Comparison of ENCODE assay signal across 17 cellular contexts in genomic region chr14:68502196-68502595, GRCh38.
A peak's percentile ranks its signal among the peaks of the same experiment; 100 is the strongest.
DNase-seq lines count a peak whose midpoint lies in the region; ATAC-seq and TF ChIP-seq lines count a peak whose summit lies in the region.
"Had no signal": no experiment of that assay in that cellular context is flagged by ENCODE, and none has a peak within 500 bp of the region (broad histone marks: within the 10 kb centered on the region; RNA-seq: fewer than 3 reads in every experiment).

No MANE protein-coding gene starts in this region.

- no peaks in the 10 kb centered on the region for H3K9me3 ChIP-seq in OCI-LY7 (ENCODE audit: low read length)
- H3K9me3 ChIP-seq: BE2C had no signal

- H3K4me3 ChIP-seq in GM12865 (ENCODE audit: low read depth, low read length) (no peak overlapping the region), OCI-LY7 (ENCODE audit: low read depth, low read length, poor library complexity, severe bottlenecking) (no peak overlapping the region)
- H3K4me3 ChIP-seq: SK-N-MC had no signal

- ATAC-seq in GM21576 (IDR thresholded peaks at IDR 0.05; ENCODE audit: unreplicated experiment), result no peak
- ATAC-seq: Panc1 had no signal

- H3K27ac Mint-ChIP-seq in neural crest cell (ENCODE audit: unreplicated experiment), result peak overlapping the region; percentile 78
- peak overlapping the region; percentile 95 for H3K27ac Mint-ChIP-seq in type B pancreatic cell
- H3K27ac Mint-ChIP-seq in activated T-cell treated with anti-CD3 and anti-CD28 coated beads, Interleukin-2, amount 50 U/mL, for 24 hours, result no peak overlapping the region

- peak overlapping the region; percentile 56 for H3K4me3 Mint-ChIP-seq in neural crest cell
- peak overlapping the region; percentile 12 for H3K4me3 Mint-ChIP-seq in type B pancreatic cell
- no peak overlapping the region for H3K4me3 Mint-ChIP-seq in activated T-cell treated with anti-CD3 and anti-CD28 coated beads, Interleukin-2, amount 50 U/mL, for 24 hours
- H3K4me3 Mint-ChIP-seq: H9 had no signal

- BruUV-seq in OCI-LY7 (replicated peaks; lab: Mats Ljungman, UMichigan), result no TSS peak

- H3K9me2 ChIP-seq in OCI-LY7 (ENCODE audit: insufficient read depth, low read length), result no peaks in the 10 kb centered on the region

- POLR2A ChIA-PET in OCI-LY7 (lab: Charles Lee), result no interaction called here

- H2AFZ ChIP-seq in OCI-LY7 (ENCODE audit: low read length), result peak overlapping the region; percentile 30; the same call in 1 of the 2 replicates

- H3K79me2 ChIP-seq in OCI-LY7 (ENCODE audit: insufficient read depth, low read depth, low read length), result no peaks in the 10 kb centered on the region

- no peaks in the 10 kb centered on the region for H3K9me3 Mint-ChIP-seq in neural crest cell
- no peaks in the 10 kb centered on the region for H3K9me3 Mint-ChIP-seq in type B pancreatic cell
- H3K9me3 Mint-ChIP-seq in activated T-cell treated with anti-CD3 and anti-CD28 coated beads, Interleukin-2, amount 50 U/mL, for 24 hours, result no peaks in the 10 kb centered on the region
- H3K9me3 Mint-ChIP-seq: H9 had no signal

- no peak overlapping the region for H3K27ac ChIP-seq in OCI-LY7 (ENCODE audit: low read depth, low read length, poor library complexity, severe bottlenecking)
- H3K27ac ChIP-seq: SK-N-MC had no signal

- CTCF ChIA-PET in OCI-LY7 (lab: Charles Lee; ENCODE audit: unreplicated experiment), result no interaction called here

- peak overlapping the region; percentile 27 for H3K4me2 ChIP-seq in OCI-LY7 (ENCODE audit: low read length)

- H3K36me3 Mint-ChIP-seq in neural crest cell (ENCODE audit: low read depth) (no peaks in the 10 kb centered on the region), type B pancreatic cell (peaks cover 12% of the 10 kb centered on the region)
- H3K36me3 Mint-ChIP-seq in activated T-cell treated with anti-CD3 and anti-CD28 coated beads, Interleukin-2, amount 50 U/mL, for 24 hours (ENCODE audit: low read depth), result no peaks in the 10 kb centered on the region

- TF ChIP-seq CTCF in GM12865 (IDR thresholded peaks at IDR 0.05; ENCODE audit: insufficient read depth, low read depth, low read length, missing control alignments) (no peak), OCI-LY7 (conservative IDR thresholded peaks at IDR 0.05; ENCODE audit: low read length) (no peak), neural crest cell (conservative IDR thresholded peaks at IDR 0.05) (no peak), type B pancreatic cell (conservative IDR thresholded peaks at IDR 0.05) (no peak)

- H4K20me1 ChIP-seq in OCI-LY7 (ENCODE audit: insufficient read depth, low read length), result no peaks in the 10 kb centered on the region

- H3K4me1 Mint-ChIP-seq in neural crest cell, result peaks cover 90% of the 10 kb centered on the region
- peaks cover 68% of the 10 kb centered on the region for H3K4me1 Mint-ChIP-seq in type B pancreatic cell (ENCODE audit: unreplicated experiment)
- H3K4me1 Mint-ChIP-seq in activated T-cell treated with anti-CD3 and anti-CD28 coated beads, Interleukin-2, amount 50 U/mL, for 24 hours (ENCODE audit: low read depth), result peaks cover 47% of the 10 kb centered on the region

- H3K4me1 ChIP-seq in OCI-LY7 (ENCODE audit: insufficient read depth, low read length, poor library complexity, severe bottlenecking), result peaks cover 79% of the 10 kb centered on the region
- H3K4me1 ChIP-seq: BE2C had no signal

- intact Hi-C loops in OCI-LY7 (cut with micrococcal nuclease; ENCODE audit: unreplicated experiment), result no loop called here

- H3K27me3 Mint-ChIP-seq in neural crest cell (ENCODE audit: low read depth) (no peaks in the 10 kb centered on the region), type B pancreatic cell (no peaks in the 10 kb centered on the region)
- no peaks in the 10 kb centered on the region for H3K27me3 Mint-ChIP-seq in activated T-cell treated with anti-CD3 and anti-CD28 coated beads, Interleukin-2, amount 50 U/mL, for 24 hours

- H3K36me3 ChIP-seq in OCI-LY7 (ENCODE audit: insufficient read depth, low read length), result no peaks in the 10 kb centered on the region
- H3K36me3 ChIP-seq: BE2C had no signal

- peak; percentile 53 for DNase-seq in GM12865 (ENCODE audit: low read depth)
- DNase-seq in OCI-LY7 (ENCODE audit: low spot score), result peak; percentile 37
- no peak for DNase-seq in neural crest cell (ENCODE audit: low read depth, low spot score)
- no peak for DNase-seq in type B pancreatic cell (ENCODE audit: extremely low spot score, unreplicated experiment)
- no peak for DNase-seq in activated T-cell treated with anti-CD3 and anti-CD28 coated beads, Interleukin-2, amount 50 U/mL, for 24 hours
- DNase-seq in activated CD4-positive, CD25-positive, alpha-beta regulatory T cell treated with anti-CD3 and anti-CD28 coated beads, Interleukin-2, amount 50 U/mL, for 72 hours, result no peak
- DNase-seq: BE2C, DND-41, GDM1, H9, IMR-90, NCI-H1417 treated with DMSO at 0.1 percent for 48 hours, NCI-H1930, NCI-H69 had no signal

Comparison
In these comparisons a context has a peak if more than half of its experiments do, and no peak if none do; other contexts are left out.
1. DNase-seq: peak in GM12865 (single experiment) and OCI-LY7 (single experiment); none in neural crest cell (single experiment), type B pancreatic cell (single experiment), activated T-cell treated with anti-CD3 and anti-CD28 coated beads, Interleukin-2, amount 50 U/mL, for 24 hours (single experiment) and activated CD4-positive, CD25-positive, alpha-beta regulatory T cell treated with anti-CD3 and anti-CD28 coated beads, Interleukin-2, amount 50 U/mL, for 72 hours (single experiment).